17 cellular contexts compared by ENCODE assay signal in genomic region chr13:51784097-51784496, GRCh38. TPM values are rescaled to one million over a fixed set of nuclear protein-coding genes. Genes with fewer than 3 reads are reported as not detected.
DNase-seq lines count a peak whose midpoint lies in the region; ATAC-seq and TF ChIP-seq lines count a peak whose summit lies in the region.
"Had no signal": no experiment of that assay in that cellular context is flagged by ENCODE, and none has a peak within 500 bp of the region (broad histone marks: within the 10 kb centered on the region; RNA-seq: fewer than 3 reads in every experiment).

No MANE protein-coding gene starts in this region.

- no peak overlapping the region for H3K4me3 ChIP-seq in endodermal cell (ENCODE audit: low read length)

- peaks cover 19% of the 10 kb centered on the region for H3K4me1 Mint-ChIP-seq in stimulated activated naive CD8-positive, alpha-beta T cell treated with anti-CD3 and anti-CD28 coated beads, Interleukin-15, amount 100 ng/mL, for 72 hours
- H3K4me1 Mint-ChIP-seq in endodermal cell = peaks cover 17% of the 10 kb centered on the region
- peaks cover 17% of the 10 kb centered on the region for H3K4me1 Mint-ChIP-seq in stimulated activated effector memory CD8-positive, alpha-beta T cell treated with anti-CD3 and anti-CD28 coated beads, Interleukin-12 subunit alpha, Interleukin-12 subunit beta, amount 100 ng/mL, for 72 hours

- H3K27me3 Mint-ChIP-seq in stimulated activated naive CD8-positive, alpha-beta T cell treated with anti-CD3 and anti-CD28 coated beads, Interleukin-15, amount 100 ng/mL, for 72 hours = no peaks in the 10 kb centered on the region
- no peaks in the 10 kb centered on the region for H3K27me3 Mint-ChIP-seq in endodermal cell (ENCODE audit: insufficient read depth)

- no peaks in the 10 kb centered on the region for H3K9me3 ChIP-seq in endodermal cell (ENCODE audit: control insufficient read depth, low read length)

- no peak overlapping the region for H3K27ac ChIP-seq in endodermal cell (ENCODE audit: low read depth, low read length)
- H3K27ac ChIP-seq: C4-2B had no signal

- H3K36me3 ChIP-seq in endodermal cell (ENCODE audit: control insufficient read depth, insufficient read depth, low read length) = no peaks in the 10 kb centered on the region

- no peak for DNase-seq in stimulated activated naive CD8-positive, alpha-beta T cell treated with anti-CD3 and anti-CD28 coated beads, Interleukin-15, amount 100 ng/mL, for 72 hours
- DNase-seq in stimulated activated naive CD8-positive, alpha-beta T cell treated with anti-CD3 and anti-CD28 coated beads, Interleukin-15, Interleukin-2, amounts not matched to agents 100 U/mL and 50 U/mL, for 24 hours = no peak
- no peak for DNase-seq in endodermal cell
- DNase-seq in stimulated activated effector memory CD8-positive, alpha-beta T cell treated with anti-CD3 and anti-CD28 coated beads, Interleukin-12 subunit alpha, Interleukin-12 subunit beta, amount 100 ng/mL, for 72 hours (ENCODE audit: low spot score in 2 of 2) = no peak
- DNase-seq: AML-193, EL, GF-D8, H7, HFFc6, Kasumi-1, NCI-H2081, NCI-H524 treated with DMSO at 0.1 percent for 48 hours had no signal

- no peaks in the 10 kb centered on the region for H3K9me3 Mint-ChIP-seq in stimulated activated naive CD8-positive, alpha-beta T cell treated with anti-CD3 and anti-CD28 coated beads, Interleukin-15, amount 100 ng/mL, for 72 hours
- H3K9me3 Mint-ChIP-seq in endodermal cell = no peaks in the 10 kb centered on the region
- no peaks in the 10 kb centered on the region for H3K9me3 Mint-ChIP-seq in stimulated activated effector memory CD8-positive, alpha-beta T cell treated with anti-CD3 and anti-CD28 coated beads, Interleukin-12 subunit alpha, Interleukin-12 subunit beta, amount 100 ng/mL, for 72 hours
- H3K9me3 Mint-ChIP-seq: HFFc6 had no signal

- H3K4me3 Mint-ChIP-seq in stimulated activated naive CD8-positive, alpha-beta T cell treated with anti-CD3 and anti-CD28 coated beads, Interleukin-15, amount 100 ng/mL, for 72 hours = no peak overlapping the region
- no peak overlapping the region for H3K4me3 Mint-ChIP-seq in endodermal cell
- no peak overlapping the region for H3K4me3 Mint-ChIP-seq in stimulated activated effector memory CD8-positive, alpha-beta T cell treated with anti-CD3 and anti-CD28 coated beads, Interleukin-12 subunit alpha, Interleukin-12 subunit beta, amount 100 ng/mL, for 72 hours
- H3K4me3 Mint-ChIP-seq: HFFc6 had no signal

- no peak for ATAC-seq in stimulated activated naive CD8-positive, alpha-beta T cell treated with anti-CD3 and anti-CD28 coated beads, Interleukin-15, amount 100 ng/mL, for 72 hours
- no peak for ATAC-seq in stimulated activated naive CD8-positive, alpha-beta T cell treated with anti-CD3 and anti-CD28 coated beads, Interleukin-15, Interleukin-2, amounts not matched to agents 100 U/mL and 50 U/mL, for 24 hours
- no peak for ATAC-seq in stimulated activated effector memory CD8-positive, alpha-beta T cell treated with anti-CD3 and anti-CD28 coated beads, Interleukin-12 subunit alpha, Interleukin-12 subunit beta, amount 100 ng/mL, for 72 hours
- no peak for ATAC-seq in esophagus mucosa
- no peak for ATAC-seq in GM18502 (IDR thresholded peaks at IDR 0.05; ENCODE audit: poor library complexity, unreplicated experiment)
- ATAC-seq in GM18498 (IDR thresholded peaks at IDR 0.05; ENCODE audit: unreplicated experiment) = no peak
- ATAC-seq: Panc1 had no signal

- peaks cover 2% of the 10 kb centered on the region for H3K36me3 Mint-ChIP-seq in endodermal cell (ENCODE audit: low read depth)
- peaks cover 4% of the 10 kb centered on the region for H3K36me3 Mint-ChIP-seq in stimulated activated effector memory CD8-positive, alpha-beta T cell treated with anti-CD3 and anti-CD28 coated beads, Interleukin-12 subunit alpha, Interleukin-12 subunit beta, amount 100 ng/mL, for 72 hours

- no peak overlapping the region for H3K9ac ChIP-seq in endodermal cell (ENCODE audit: extremely low read depth, low read length, poor library complexity, severe bottlenecking)

- H3K27me3 ChIP-seq in endodermal cell (ENCODE audit: control insufficient read depth, insufficient read depth, low read length, poor library complexity, severe bottlenecking) = no peaks in the 10 kb centered on the region

- WGBS in endodermal cell (ENCODE audit: insufficient coverage in 1 of 2, insufficient read length in 1 of 2), 2 experiments = 92% methylated on average over 1 of the region's 1 CpG; no CpG with 5 or more reads in 1 of the 2 experiments

- peaks cover 6% of the 10 kb centered on the region for H3K4me1 ChIP-seq in endodermal cell (ENCODE audit: control insufficient read depth, insufficient read depth, low read length)

- H3K27ac Mint-ChIP-seq in stimulated activated naive CD8-positive, alpha-beta T cell treated with anti-CD3 and anti-CD28 coated beads, Interleukin-15, amount 100 ng/mL, for 72 hours = peak overlapping the region; percentile 3 to 16
- H3K27ac Mint-ChIP-seq in endodermal cell = peak overlapping the region; percentile 14
- peak overlapping the region; percentile 13 for H3K27ac Mint-ChIP-seq in stimulated activated effector memory CD8-positive, alpha-beta T cell treated with anti-CD3 and anti-CD28 coated beads, Interleukin-12 subunit alpha, Interleukin-12 subunit beta, amount 100 ng/mL, for 72 hours
- H3K27ac Mint-ChIP-seq: HFFc6 had no signal

- TF ChIP-seq CTCF in endodermal cell (conservative IDR thresholded peaks at IDR 0.05) = no peak

RNA-seq across cellular contexts. Expression of gene DHRS12, which starts 19.9 kb away (rescaled TPM):
- total RNA-seq in endodermal cell (10 to 100 TPM; 13.8 to 19.8 TPM), esophagus mucosa (7.3 TPM)
- 18.1 TPM for polyA plus RNA-seq in endodermal cell (2013, experiment 1 of 2)
- polyA plus RNA-seq in endodermal cell (2013, experiment 2 of 2) = 11.8 TPM
